1 cellular context compared by ENCODE assay signal in the genomic region with DNA sequence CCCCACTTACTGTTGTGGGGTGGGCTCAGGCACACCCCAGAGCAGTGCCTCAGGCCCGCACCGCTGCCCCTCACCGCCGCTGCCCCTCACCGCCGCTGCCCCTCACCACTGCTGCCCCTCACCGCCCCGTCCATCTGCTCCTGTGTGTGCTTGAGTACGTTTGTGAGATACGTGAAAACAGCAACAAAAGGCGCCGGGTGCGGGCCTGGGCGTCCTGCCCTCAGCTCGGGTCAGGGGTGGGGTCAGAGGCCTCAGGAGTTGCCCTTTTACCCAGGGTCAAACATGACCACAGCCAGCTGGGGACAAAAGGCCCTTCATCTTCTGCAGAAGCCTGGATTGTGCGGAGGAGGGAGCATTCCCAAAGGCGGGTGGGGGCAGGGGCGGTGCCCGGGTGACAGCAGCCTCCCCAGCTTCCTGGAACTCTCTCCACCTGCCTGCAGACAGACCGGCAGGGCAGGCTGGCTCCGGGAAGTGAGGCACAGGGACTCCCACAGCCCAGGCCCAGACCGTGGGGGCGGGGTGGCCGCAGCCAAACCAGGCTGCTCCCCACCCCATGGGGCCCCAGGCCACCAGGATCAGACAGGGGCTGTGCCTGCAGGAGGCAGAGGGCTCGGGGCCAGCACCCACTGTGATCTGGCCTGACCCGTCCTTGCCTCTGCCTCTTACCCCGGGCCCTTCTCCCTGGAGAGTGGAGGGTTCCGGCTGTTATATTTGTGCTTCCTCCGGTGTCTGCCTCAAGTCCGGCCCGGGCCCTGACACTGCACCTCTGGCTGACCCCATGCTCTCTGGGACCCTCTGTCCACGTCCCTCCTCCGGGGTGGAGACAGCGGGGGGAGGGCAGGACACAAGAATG.
TF ChIP-seq lines count a peak whose summit lies in the region.

No MANE protein-coding gene starts in this region.

TF ChIP-seq in HEK293, 187 proteins besides CTCF, POLR2A, EP300 and RAD21 (continued from another document and continues in another):
- TF ChIP-seq, protein P1, sequence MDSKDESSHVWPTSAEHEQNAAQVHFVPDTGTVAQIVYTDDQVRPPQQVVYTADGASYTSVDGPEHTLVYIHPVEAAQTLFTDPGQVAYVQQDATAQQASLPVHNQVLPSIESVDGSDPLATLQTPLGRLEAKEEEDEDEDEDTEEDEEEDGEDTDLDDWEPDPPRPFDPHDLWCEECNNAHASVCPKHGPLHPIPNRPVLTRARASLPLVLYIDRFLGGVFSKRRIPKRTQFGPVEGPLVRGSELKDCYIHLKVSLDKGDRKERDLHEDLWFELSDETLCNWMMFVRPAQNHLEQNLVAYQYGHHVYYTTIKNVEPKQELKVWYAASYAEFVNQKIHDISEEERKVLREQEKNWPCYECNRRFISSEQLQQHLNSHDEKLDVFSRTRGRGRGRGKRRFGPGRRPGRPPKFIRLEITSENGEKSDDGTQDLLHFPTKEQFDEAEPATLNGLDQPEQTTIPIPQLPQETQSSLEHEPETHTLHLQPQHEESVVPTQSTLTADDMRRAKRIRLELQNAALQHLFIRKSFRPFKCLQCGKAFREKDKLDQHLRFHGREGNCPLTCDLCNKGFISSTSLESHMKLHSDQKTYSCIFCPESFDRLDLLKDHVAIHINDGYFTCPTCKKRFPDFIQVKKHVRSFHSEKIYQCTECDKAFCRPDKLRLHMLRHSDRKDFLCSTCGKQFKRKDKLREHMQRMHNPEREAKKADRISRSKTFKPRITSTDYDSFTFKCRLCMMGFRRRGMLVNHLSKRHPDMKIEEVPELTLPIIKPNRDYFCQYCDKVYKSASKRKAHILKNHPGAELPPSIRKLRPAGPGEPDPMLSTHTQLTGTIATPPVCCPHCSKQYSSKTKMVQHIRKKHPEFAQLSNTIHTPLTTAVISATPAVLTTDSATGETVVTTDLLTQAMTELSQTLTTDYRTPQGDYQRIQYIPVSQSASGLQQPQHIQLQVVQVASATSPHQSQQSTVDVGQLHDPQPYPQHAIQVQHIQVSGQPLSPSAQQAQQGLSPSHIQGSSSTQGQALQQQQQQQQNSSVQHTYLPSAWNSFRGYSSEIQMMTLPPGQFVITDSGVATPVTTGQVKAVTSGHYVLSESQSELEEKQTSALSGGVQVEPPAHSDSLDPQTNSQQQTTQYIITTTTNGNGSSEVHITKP (tag by site-specific recombination; IDR thresholded peaks at IDR 0.05) = no peak
- TF ChIP-seq KLF8 (tag by site-specific recombination; IDR thresholded peaks at IDR 0.05) (0 out of 2 replicates have a peak, but pooled peaks have one; percentile 14), ZBTB1 (tag by site-specific recombination; IDR thresholded peaks at IDR 0.05) (no peak), ZNF174 (tag by site-specific recombination; IDR thresholded peaks at IDR 0.05) (no peak), ZNF266 (tag by site-specific recombination; IDR thresholded peaks at IDR 0.05; ENCODE audit: low read depth) (no peak), ZNF654 (tag by site-specific recombination; IDR thresholded peaks at IDR 0.05; ENCODE audit: low read depth) (no peak), YY2 (tag by site-specific recombination; IDR thresholded peaks at IDR 0.05) (no peak), ZNF791 (tag by site-specific recombination; IDR thresholded peaks at IDR 0.05) (no peak), MZF1 (tag by site-specific recombination; IDR thresholded peaks at IDR 0.05; ENCODE audit: borderline replicate concordance) (no peak), ZNF248 (tag by site-specific recombination; IDR thresholded peaks at IDR 0.05) (no peak), GLIS2 (tag by site-specific recombination; IDR thresholded peaks at IDR 0.05) (peak; percentile 46; the same call in 1 of the 2 replicates), SP7 (tag by site-specific recombination; IDR thresholded peaks at IDR 0.05) (peak; percentile 24; the same call in 1 of the 2 replicates), SP3 (tag by site-specific recombination; IDR thresholded peaks at IDR 0.05) (no peak), ZNF146 (tag by site-specific recombination; IDR thresholded peaks at IDR 0.05) (no peak), ZFHX2 (tag by site-specific recombination; conservative IDR thresholded peaks at IDR 0.05) (peak; percentile 80), ZNF837 (tag by site-specific recombination; IDR thresholded peaks at IDR 0.05) (no peak), HOXC10 (CRISPR knock-in tag; IDR thresholded peaks at IDR 0.05) (no peak), IKZF3 (tag by site-specific recombination; IDR thresholded peaks at IDR 0.05) (no peak), ZNF132 (tag by site-specific recombination; IDR thresholded peaks at IDR 0.05; ENCODE audit: borderline replicate concordance) (no peak), ZNF175 (tag by site-specific recombination; IDR thresholded peaks at IDR 0.05) (no peak), ZNF311 (tag by site-specific recombination; IDR thresholded peaks at IDR 0.05; ENCODE audit: borderline replicate concordance) (no peak), ZEB2 (tag by site-specific recombination; IDR thresholded peaks at IDR 0.05) (no peak), ZNF600 (tag by site-specific recombination; IDR thresholded peaks at IDR 0.05) (peak; percentile 82), KLF10 (tag by site-specific recombination; IDR thresholded peaks at IDR 0.05) (no peak), ZNF558 (tag by site-specific recombination; IDR thresholded peaks at IDR 0.05) (no peak), ZNF133 (tag by site-specific recombination; IDR thresholded peaks at IDR 0.05) (no peak), ZNF138 (tag by site-specific recombination; IDR thresholded peaks at IDR 0.05; ENCODE audit: borderline replicate concordance) (no peak), ZFP41 (tag by site-specific recombination; IDR thresholded peaks at IDR 0.05; ENCODE audit: borderline replicate concordance) (no peak), ZNF223 (tag by site-specific recombination; IDR thresholded peaks at IDR 0.05) (no peak), ZNF585B (tag by site-specific recombination; IDR thresholded peaks at IDR 0.05) (no peak), ZNF19 (tag by site-specific recombination; IDR thresholded peaks at IDR 0.05; ENCODE audit: low read depth) (no peak), ZNF23 (tag by site-specific recombination; IDR thresholded peaks at IDR 0.05; ENCODE audit: borderline replicate concordance) (no peak)
- TF ChIP-seq, protein P2, sequence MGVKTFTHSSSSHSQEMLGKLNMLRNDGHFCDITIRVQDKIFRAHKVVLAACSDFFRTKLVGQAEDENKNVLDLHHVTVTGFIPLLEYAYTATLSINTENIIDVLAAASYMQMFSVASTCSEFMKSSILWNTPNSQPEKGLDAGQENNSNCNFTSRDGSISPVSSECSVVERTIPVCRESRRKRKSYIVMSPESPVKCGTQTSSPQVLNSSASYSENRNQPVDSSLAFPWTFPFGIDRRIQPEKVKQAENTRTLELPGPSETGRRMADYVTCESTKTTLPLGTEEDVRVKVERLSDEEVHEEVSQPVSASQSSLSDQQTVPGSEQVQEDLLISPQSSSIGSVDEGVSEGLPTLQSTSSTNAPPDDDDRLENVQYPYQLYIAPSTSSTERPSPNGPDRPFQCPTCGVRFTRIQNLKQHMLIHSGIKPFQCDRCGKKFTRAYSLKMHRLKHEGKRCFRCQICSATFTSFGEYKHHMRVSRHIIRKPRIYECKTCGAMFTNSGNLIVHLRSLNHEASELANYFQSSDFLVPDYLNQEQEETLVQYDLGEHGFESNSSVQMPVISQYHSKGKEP (tag by site-specific recombination; IDR thresholded peaks at IDR 0.05) = no peak
- TF ChIP-seq, protein P3, sequence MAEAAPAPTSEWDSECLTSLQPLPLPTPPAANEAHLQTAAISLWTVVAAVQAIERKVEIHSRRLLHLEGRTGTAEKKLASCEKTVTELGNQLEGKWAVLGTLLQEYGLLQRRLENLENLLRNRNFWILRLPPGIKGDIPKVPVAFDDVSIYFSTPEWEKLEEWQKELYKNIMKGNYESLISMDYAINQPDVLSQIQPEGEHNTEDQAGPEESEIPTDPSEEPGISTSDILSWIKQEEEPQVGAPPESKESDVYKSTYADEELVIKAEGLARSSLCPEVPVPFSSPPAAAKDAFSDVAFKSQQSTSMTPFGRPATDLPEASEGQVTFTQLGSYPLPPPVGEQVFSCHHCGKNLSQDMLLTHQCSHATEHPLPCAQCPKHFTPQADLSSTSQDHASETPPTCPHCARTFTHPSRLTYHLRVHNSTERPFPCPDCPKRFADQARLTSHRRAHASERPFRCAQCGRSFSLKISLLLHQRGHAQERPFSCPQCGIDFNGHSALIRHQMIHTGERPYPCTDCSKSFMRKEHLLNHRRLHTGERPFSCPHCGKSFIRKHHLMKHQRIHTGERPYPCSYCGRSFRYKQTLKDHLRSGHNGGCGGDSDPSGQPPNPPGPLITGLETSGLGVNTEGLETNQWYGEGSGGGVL (tag by site-specific recombination; IDR thresholded peaks at IDR 0.05) = no peak
- TF ChIP-seq, protein P4, sequence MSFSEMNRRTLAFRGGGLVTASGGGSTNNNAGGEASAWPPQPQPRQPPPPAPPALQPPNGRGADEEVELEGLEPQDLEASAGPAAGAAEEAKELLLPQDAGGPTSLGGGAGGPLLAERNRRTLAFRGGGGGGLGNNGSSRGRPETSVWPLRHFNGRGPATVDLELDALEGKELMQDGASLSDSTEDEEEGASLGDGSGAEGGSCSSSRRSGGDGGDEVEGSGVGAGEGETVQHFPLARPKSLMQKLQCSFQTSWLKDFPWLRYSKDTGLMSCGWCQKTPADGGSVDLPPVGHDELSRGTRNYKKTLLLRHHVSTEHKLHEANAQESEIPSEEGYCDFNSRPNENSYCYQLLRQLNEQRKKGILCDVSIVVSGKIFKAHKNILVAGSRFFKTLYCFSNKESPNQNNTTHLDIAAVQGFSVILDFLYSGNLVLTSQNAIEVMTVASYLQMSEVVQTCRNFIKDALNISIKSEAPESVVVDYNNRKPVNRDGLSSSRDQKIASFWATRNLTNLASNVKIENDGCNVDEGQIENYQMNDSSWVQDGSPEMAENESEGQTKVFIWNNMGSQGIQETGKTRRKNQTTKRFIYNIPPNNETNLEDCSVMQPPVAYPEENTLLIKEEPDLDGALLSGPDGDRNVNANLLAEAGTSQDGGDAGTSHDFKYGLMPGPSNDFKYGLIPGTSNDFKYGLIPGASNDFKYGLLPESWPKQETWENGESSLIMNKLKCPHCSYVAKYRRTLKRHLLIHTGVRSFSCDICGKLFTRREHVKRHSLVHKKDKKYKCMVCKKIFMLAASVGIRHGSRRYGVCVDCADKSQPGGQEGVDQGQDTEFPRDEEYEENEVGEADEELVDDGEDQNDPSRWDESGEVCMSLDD (tag by site-specific recombination; IDR thresholded peaks at IDR 0.05) = no peak
- TF ChIP-seq, protein P5, sequence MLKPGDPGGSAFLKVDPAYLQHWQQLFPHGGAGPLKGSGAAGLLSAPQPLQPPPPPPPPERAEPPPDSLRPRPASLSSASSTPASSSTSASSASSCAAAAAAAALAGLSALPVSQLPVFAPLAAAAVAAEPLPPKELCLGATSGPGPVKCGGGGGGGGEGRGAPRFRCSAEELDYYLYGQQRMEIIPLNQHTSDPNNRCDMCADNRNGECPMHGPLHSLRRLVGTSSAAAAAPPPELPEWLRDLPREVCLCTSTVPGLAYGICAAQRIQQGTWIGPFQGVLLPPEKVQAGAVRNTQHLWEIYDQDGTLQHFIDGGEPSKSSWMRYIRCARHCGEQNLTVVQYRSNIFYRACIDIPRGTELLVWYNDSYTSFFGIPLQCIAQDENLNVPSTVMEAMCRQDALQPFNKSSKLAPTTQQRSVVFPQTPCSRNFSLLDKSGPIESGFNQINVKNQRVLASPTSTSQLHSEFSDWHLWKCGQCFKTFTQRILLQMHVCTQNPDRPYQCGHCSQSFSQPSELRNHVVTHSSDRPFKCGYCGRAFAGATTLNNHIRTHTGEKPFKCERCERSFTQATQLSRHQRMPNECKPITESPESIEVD (tag by site-specific recombination; IDR thresholded peaks at IDR 0.05) = no peak
- TF ChIP-seq, protein P6, sequence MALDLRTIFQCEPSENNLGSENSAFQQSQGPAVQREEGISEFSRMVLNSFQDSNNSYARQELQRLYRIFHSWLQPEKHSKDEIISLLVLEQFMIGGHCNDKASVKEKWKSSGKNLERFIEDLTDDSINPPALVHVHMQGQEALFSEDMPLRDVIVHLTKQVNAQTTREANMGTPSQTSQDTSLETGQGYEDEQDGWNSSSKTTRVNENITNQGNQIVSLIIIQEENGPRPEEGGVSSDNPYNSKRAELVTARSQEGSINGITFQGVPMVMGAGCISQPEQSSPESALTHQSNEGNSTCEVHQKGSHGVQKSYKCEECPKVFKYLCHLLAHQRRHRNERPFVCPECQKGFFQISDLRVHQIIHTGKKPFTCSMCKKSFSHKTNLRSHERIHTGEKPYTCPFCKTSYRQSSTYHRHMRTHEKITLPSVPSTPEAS (tag by site-specific recombination; IDR thresholded peaks at IDR 0.05) = no peak
- TF ChIP-seq, protein P7, sequence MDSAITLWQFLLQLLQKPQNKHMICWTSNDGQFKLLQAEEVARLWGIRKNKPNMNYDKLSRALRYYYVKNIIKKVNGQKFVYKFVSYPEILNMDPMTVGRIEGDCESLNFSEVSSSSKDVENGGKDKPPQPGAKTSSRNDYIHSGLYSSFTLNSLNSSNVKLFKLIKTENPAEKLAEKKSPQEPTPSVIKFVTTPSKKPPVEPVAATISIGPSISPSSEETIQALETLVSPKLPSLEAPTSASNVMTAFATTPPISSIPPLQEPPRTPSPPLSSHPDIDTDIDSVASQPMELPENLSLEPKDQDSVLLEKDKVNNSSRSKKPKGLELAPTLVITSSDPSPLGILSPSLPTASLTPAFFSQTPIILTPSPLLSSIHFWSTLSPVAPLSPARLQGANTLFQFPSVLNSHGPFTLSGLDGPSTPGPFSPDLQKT (IDR thresholded peaks at IDR 0.05; ENCODE audit: borderline replicate concordance, low read depth, low read length) = no peak
- TF ChIP-seq, protein P8, sequence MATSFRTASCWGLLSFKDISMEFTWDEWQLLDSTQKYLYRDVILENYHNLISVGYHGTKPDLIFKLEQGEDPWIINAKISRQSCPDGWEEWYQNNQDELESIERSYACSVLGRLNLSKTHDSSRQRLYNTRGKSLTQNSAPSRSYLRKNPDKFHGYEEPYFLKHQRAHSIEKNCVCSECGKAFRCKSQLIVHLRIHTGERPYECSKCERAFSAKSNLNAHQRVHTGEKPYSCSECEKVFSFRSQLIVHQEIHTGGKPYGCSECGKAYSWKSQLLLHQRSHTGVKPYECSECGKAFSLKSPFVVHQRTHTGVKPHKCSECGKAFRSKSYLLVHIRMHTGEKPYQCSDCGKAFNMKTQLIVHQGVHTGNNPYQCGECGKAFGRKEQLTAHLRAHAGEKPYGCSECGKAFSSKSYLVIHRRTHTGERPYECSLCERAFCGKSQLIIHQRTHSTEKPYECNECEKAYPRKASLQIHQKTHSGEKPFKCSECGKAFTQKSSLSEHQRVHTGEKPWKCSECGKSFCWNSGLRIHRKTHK (tag by site-specific recombination; IDR thresholded peaks at IDR 0.05) = no peak
- TF ChIP-seq, protein P9, sequence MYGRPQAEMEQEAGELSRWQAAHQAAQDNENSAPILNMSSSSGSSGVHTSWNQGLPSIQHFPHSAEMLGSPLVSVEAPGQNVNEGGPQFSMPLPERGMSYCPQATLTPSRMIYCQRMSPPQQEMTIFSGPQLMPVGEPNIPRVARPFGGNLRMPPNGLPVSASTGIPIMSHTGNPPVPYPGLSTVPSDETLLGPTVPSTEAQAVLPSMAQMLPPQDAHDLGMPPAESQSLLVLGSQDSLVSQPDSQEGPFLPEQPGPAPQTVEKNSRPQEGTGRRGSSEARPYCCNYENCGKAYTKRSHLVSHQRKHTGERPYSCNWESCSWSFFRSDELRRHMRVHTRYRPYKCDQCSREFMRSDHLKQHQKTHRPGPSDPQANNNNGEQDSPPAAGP (tag by site-specific recombination; IDR thresholded peaks at IDR 0.05) = no peak
